26 cellular contexts compared by ENCODE assay signal in the genomic region with DNA sequence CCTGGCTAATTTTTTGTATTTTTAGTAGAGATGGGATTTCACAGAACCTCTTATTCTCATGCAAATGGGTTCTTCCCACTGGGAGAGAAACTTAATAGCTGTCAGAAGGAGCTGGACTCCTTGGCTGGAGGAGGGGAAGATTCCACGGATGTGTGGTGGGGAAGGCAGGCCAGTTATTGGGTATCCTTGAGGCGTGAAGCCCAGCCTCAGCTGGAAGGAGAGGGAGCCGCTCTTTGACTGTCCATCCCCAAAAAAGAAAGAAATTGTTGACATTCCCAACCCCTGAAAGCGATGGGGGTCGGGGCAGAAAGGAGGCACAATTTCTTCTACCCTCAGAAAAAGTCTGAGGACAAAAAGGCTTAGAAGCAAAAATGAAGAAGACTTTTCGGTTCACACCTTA.
A peak's percentile ranks its signal among the peaks of the same experiment; 100 is the strongest.
DNase-seq lines count a peak whose midpoint lies in the region; ATAC-seq, FAIRE-seq and TF ChIP-seq lines count a peak whose summit lies in the region.
"Had no signal": no experiment of that assay in that cellular context is flagged by ENCODE, and none has a peak within 500 bp of the region (broad histone marks: within the 10 kb centered on the region; RNA-seq: fewer than 3 reads in every experiment).

No MANE protein-coding gene starts in this region.

- H3K79me1 ChIP-seq in H9 (ENCODE audit: insufficient read depth, low read depth, low read length, poor library complexity, severe bottlenecking), result no peaks in the 10 kb centered on the region

- H3K4me3 Mint-ChIP-seq in H9 (peak overlapping the region; percentile 12 to 30; a peak in 2 of 5 replicates), neural progenitor cell (no peak overlapping the region)
- H3K4me3 Mint-ChIP-seq: CD4-positive, alpha-beta T cell; HFFc6 had no signal

- H3K4me1 Mint-ChIP-seq in H9 (peaks cover 34 to 35% of the 10 kb centered on the region in 2 experiments), neural progenitor cell (peaks cover 12% of the 10 kb centered on the region)

- H4K20me1 ChIP-seq in H9 (ENCODE audit: control insufficient read depth, insufficient read depth, insufficient read length), result no peaks in the 10 kb centered on the region
- no peaks in the 10 kb centered on the region for H4K20me1 ChIP-seq in neural progenitor cell (ENCODE audit: low read depth)
- H4K20me1 ChIP-seq: BLaER1 treated with 17β-estradiol and CSF1 and Interleukin-3, amounts not matched to agents 10 nM and 100 nM had no signal

- no peak overlapping the region for H2AK5ac ChIP-seq in H9 (ENCODE audit: insufficient read length, low read length)

- peaks cover 19 to 48% (median 23%) of the 10 kb centered on the region in 3 experiments for H3K36me3 Mint-ChIP-seq in H9 (ENCODE audit: insufficient read depth in 1 of 3, low read depth in 3 of 3)
- H3K36me3 Mint-ChIP-seq in neural progenitor cell, result peaks cover 2% of the 10 kb centered on the region

- no peak for ATAC-seq in HG03280 (IDR thresholded peaks at IDR 0.05; ENCODE audit: unreplicated experiment)
- ATAC-seq: A549, Panc1 had no signal

- no peak overlapping the region for H4K5ac ChIP-seq in H9 (ENCODE audit: insufficient read length, low read depth, low read length)

- no peak overlapping the region for H3K4me3 ChIP-seq in NT2/D1 (ENCODE audit: insufficient read length, low read depth)
- H3K4me3 ChIP-seq in neural progenitor cell, result no peak overlapping the region
- H3K4me3 ChIP-seq in suprapubic skin, result no peak overlapping the region
- no peak overlapping the region for H3K4me3 ChIP-seq in small intestine (ENCODE audit: low read depth in 1 of 2, low read length in 2 of 2)
- H3K4me3 ChIP-seq: A549; BLaER1 treated with 17β-estradiol and CSF1 and Interleukin-3, amounts not matched to agents 10 nM and 100 nM had no signal

- H4K91ac ChIP-seq in H9 (ENCODE audit: insufficient read length, low read depth, low read length), result no peak overlapping the region

- H3K56ac ChIP-seq in H9 (ENCODE audit: insufficient read length, low read depth, low read length), result no peak overlapping the region

- no peak overlapping the region for H3K14ac ChIP-seq in H9 (ENCODE audit: insufficient read depth, low read length)

- FAIRE-seq in small intestine (lab: Jason Lieb, UNC), result no peak
- FAIRE-seq: A549, D721Med, GM18507 had no signal

- H2BK5ac ChIP-seq in H9 (ENCODE audit: insufficient read length, low read length), result no peak overlapping the region

- H3K18ac ChIP-seq in H9 (ENCODE audit: insufficient read length, low read depth, low read length), result no peak overlapping the region

- H3T11ph ChIP-seq in H9 (ENCODE audit: low read length), result no peak overlapping the region

- peaks cover 8% of the 10 kb centered on the region; the same call in 1 of the 2 replicates for H3K4me1 ChIP-seq in H9 (ENCODE audit: insufficient read depth, low read length)
- H3K4me1 ChIP-seq in NT2/D1 (ENCODE audit: insufficient read depth, insufficient read length), result no peaks in the 10 kb centered on the region
- peaks cover 22% of the 10 kb centered on the region for H3K4me1 ChIP-seq in neural progenitor cell
- no peaks in the 10 kb centered on the region for H3K4me1 ChIP-seq in suprapubic skin
- H3K4me1 ChIP-seq in small intestine (ENCODE audit: control insufficient read depth in 2 of 2, insufficient read depth in 1 of 2, low read depth in 1 of 2, low read length in 1 of 2), result no peaks in the 10 kb centered on the region
- H3K4me1 ChIP-seq: A549 had no signal

- H3K9me3 ChIP-seq in H9 (ENCODE audit: control insufficient read depth, low read depth, low read length), result no peaks in the 10 kb centered on the region
- peaks cover 4% of the 10 kb centered on the region; the same call in 1 of the 2 replicates for H3K9me3 ChIP-seq in NT2/D1 (ENCODE audit: insufficient read depth, low read length)
- no peaks in the 10 kb centered on the region for H3K9me3 ChIP-seq in neural progenitor cell (ENCODE audit: low read depth)
- no peaks in the 10 kb centered on the region for H3K9me3 ChIP-seq in suprapubic skin
- no peaks in the 10 kb centered on the region for H3K9me3 ChIP-seq in small intestine (ENCODE audit: control insufficient read depth, low read depth)
- H3K9me3 ChIP-seq: A549 had no signal

- H3K9me3 Mint-ChIP-seq in H9, result peaks cover 31 to 36% of the 10 kb centered on the region in 2 experiments
- peaks cover 22% of the 10 kb centered on the region for H3K9me3 Mint-ChIP-seq in neural progenitor cell

- no peaks in the 10 kb centered on the region for H3K23me2 ChIP-seq in H9 (ENCODE audit: insufficient read length, low read depth, low read length, poor library complexity, severe bottlenecking)

- H3K4me2 ChIP-seq in H9 (ENCODE audit: insufficient read depth, insufficient read length, low read length), result no peak overlapping the region
- H3K4me2 ChIP-seq in neural progenitor cell, result no peak overlapping the region
- H3K4me2 ChIP-seq: A549 had no signal

- no peak overlapping the region for H2BK120ac ChIP-seq in H9 (ENCODE audit: low read depth, low read length, poor library complexity, severe bottlenecking)

- no peaks in the 10 kb centered on the region for H3F3A ChIP-seq in neural progenitor cell (ENCODE audit: low read depth)

- TF ChIP-seq EP300 in suprapubic skin (IDR thresholded peaks at IDR 0.05), result no peak

- H4K8ac ChIP-seq in H9 (replicated peaks; ENCODE audit: insufficient read length, low read depth, low read length), result no peak overlapping the region

- peak; percentile 36 for DNase-seq in H9
- DNase-seq in NT2/D1 (ENCODE audit: low read depth, low spot score), result peak; percentile 23
- DNase-seq in iPS DF 19.7 (ENCODE audit: low read depth, low spot score), result peak; percentile 35
- peak; percentile 5 for DNase-seq in neural progenitor cell (ENCODE audit: low spot score)
- no peak for DNase-seq in suprapubic skin (ENCODE audit: low spot score in 2 of 2)
- no peak for DNase-seq in small intestine
- no peak for DNase-seq in NCI-H187 (lab: John Stamatoyannopoulos, UW)
- DNase-seq: AML-193; CD4-positive, alpha-beta T cell; HFFc6; NCI-H1105; NCI-H1436 treated with DMSO at 0.1 percent for 48 hours; NCI-H1930; NCI-H2107; NCI-H446 treated with DMSO at 0.1 percent for 48 hours; NCI-H526; NCI-H82; NK-92 treated with Interleukin-12 subunit alpha and Interleukin-12 subunit beta, amount 100 ng/mL, for 24 hours; SHP77 treated with DMSO at 0.1 percent for 48 hours; T-helper 1 cell had no signal

- no peaks in the 10 kb centered on the region for H3K79me2 ChIP-seq in H9 (ENCODE audit: insufficient read depth, low read length)
- no peaks in the 10 kb centered on the region for H3K79me2 ChIP-seq in neural progenitor cell (ENCODE audit: low read depth)

- H2BK12ac ChIP-seq in H9 (ENCODE audit: insufficient read length, low read depth, low read length), result no peak overlapping the region

- H2BK15ac ChIP-seq in H9 (ENCODE audit: low read depth, low read length), result no peak overlapping the region

- H3K23ac ChIP-seq in H9 (ENCODE audit: insufficient read length, low read depth, low read length), result no peak overlapping the region

- no peak overlapping the region for H3K9ac ChIP-seq in H9 (ENCODE audit: extremely low read depth, insufficient read length, low read length)
- no peak overlapping the region for H3K9ac ChIP-seq in NT2/D1 (ENCODE audit: insufficient read length, low read depth)
- H3K9ac ChIP-seq in neural progenitor cell, result no peak overlapping the region
- H3K9ac ChIP-seq: BLaER1 treated with 17β-estradiol and CSF1 and Interleukin-3, amounts not matched to agents 10 nM and 100 nM had no signal

- H3K27me3 Mint-ChIP-seq in H9 (ENCODE audit: low read depth), result peaks cover 2% of the 10 kb centered on the region
- H3K27me3 Mint-ChIP-seq in neural progenitor cell (ENCODE audit: insufficient read depth, low read depth), result peaks cover 6% of the 10 kb centered on the region
- H3K27me3 Mint-ChIP-seq: CD4-positive, alpha-beta T cell had no signal

- peak overlapping the region; percentile 91 for H3K27ac ChIP-seq in H9 (ENCODE audit: insufficient read length, low read depth, low read length)
- no peak overlapping the region for H3K27ac ChIP-seq in neural progenitor cell
- H3K27ac ChIP-seq in suprapubic skin, result no peak overlapping the region
- H3K27ac ChIP-seq in small intestine (ENCODE audit: low read depth in 1 of 2, low read length in 1 of 2), result no peak overlapping the region
- H3K27ac ChIP-seq: A549; BLaER1 treated with 17β-estradiol and CSF1 and Interleukin-3, amounts not matched to agents 10 nM and 100 nM had no signal

- peak overlapping the region; percentile 93 to 99 (median 98) for H3K27ac Mint-ChIP-seq in H9
- no peak overlapping the region for H3K27ac Mint-ChIP-seq in neural progenitor cell
- H3K27ac Mint-ChIP-seq: CD4-positive, alpha-beta T cell; HFFc6 had no signal

- H3K36me3 ChIP-seq in NT2/D1 (ENCODE audit: insufficient read depth, insufficient read length, low read length) (no peaks in the 10 kb centered on the region), neural progenitor cell (no peaks in the 10 kb centered on the region), suprapubic skin (no peaks in the 10 kb centered on the region), small intestine (ENCODE audit: control insufficient read depth in 2 of 2, insufficient read depth in 2 of 2, low read length in 2 of 2) (no peaks in the 10 kb centered on the region)
- H3K36me3 ChIP-seq: BLaER1 treated with 17β-estradiol and CSF1 and Interleukin-3, amounts not matched to agents 10 nM and 100 nM had no signal

- H3K4ac ChIP-seq in H9 (ENCODE audit: low read depth, low read length), result no peak overlapping the region

- H3K27me3 ChIP-seq in H9 (ENCODE audit: insufficient read depth, low read length) (no peaks in the 10 kb centered on the region), NT2/D1 (ENCODE audit: insufficient read depth, insufficient read length) (no peaks in the 10 kb centered on the region), neural progenitor cell (no peaks in the 10 kb centered on the region), suprapubic skin (no peaks in the 10 kb centered on the region), small intestine (ENCODE audit: control insufficient read depth in 2 of 2, insufficient read depth in 2 of 2, low read length in 2 of 2) (no peaks in the 10 kb centered on the region)
- H3K27me3 ChIP-seq: BLaER1 treated with 17β-estradiol and CSF1 and Interleukin-3, amounts not matched to agents 10 nM and 100 nM had no signal

- TF ChIP-seq POLR2A in suprapubic skin (IDR thresholded peaks at IDR 0.05), result no peak

- no peak overlapping the region for H2AFZ ChIP-seq in H9 (ENCODE audit: low read length)
- H2AFZ ChIP-seq in neural progenitor cell (replicated peaks), result peak overlapping the region; percentile 79

- no peak overlapping the region for H2BK20ac ChIP-seq in H9 (ENCODE audit: low read depth, low read length, poor library complexity, severe bottlenecking)

- WGBS in H9 (ENCODE audit: extremely low coverage, insufficient read length, low lambda C conversion rate), result no CpG with 5 or more reads among the region's 6 CpGs
- WGBS in suprapubic skin, result 77% methylated on average over 6 of the region's 6 CpGs
- 72 to 80% (median 72%) methylated on average over 6 of the region's 6 CpGs for WGBS in small intestine, 3 donors

- no peak for TF ChIP-seq CTCF in H9 (conservative IDR thresholded peaks at IDR 0.05)
- TF ChIP-seq CTCF in neural progenitor cell (IDR thresholded peaks at IDR 0.05), result no peak
- no peak for TF ChIP-seq CTCF in suprapubic skin (IDR thresholded peaks at IDR 0.05)

Comparison
In these comparisons a context has a peak if more than half of its experiments do, and no peak if none do; other contexts are left out.
1. DNase-seq: peak in H9 (single experiment), NT2/D1 (single experiment), iPS DF 19.7 (single experiment) and neural progenitor cell (single experiment); none in suprapubic skin (0 of 2), small intestine (single experiment) and NCI-H187 (0 of 2).